ENCODE assay signal across 15 cellular contexts in the genomic region with DNA sequence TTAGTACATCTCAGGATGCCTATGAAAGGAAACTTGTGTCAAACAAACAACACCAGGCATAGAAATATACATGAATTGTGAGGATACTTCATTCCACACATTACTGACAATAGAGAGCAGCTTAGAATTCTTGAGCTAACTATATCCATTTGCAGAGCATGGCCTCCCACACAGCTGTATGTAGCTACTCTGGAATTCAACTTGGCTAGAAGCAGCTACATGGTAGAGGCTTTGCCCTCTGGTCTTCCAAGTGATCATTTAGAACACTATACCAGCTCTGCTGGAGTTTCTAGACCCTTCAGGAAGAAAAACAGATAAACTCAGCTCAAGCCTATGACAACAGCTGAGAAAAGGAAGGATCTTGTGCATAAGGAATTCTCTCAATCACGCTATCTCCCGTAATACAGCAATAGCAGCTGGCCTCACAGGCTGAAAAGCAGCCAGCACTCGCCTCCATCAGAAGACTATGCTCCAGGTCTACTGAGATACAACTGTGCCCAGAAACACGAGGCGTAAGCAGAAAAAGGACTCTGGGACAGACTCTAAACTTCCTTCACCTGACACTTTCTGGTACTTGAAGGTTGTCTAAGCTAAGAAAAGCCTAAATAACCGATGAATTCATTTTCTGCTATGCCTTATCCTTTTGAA. TPM values are rescaled to one million over a fixed set of nuclear protein-coding genes. Genes with fewer than 3 reads are reported as not detected.
DNase-seq lines count a peak whose midpoint lies in the region; ATAC-seq and TF ChIP-seq lines count a peak whose summit lies in the region.
"Had no signal": no experiment of that assay in that cellular context is flagged by ENCODE, and none has a peak within 500 bp of the region (broad histone marks: within the 10 kb centered on the region; RNA-seq: fewer than 3 reads in every experiment).

No MANE protein-coding gene starts in this region.

- TF ChIP-seq CTCF in suprapubic skin (IDR thresholded peaks at IDR 0.05): no peak

- no peaks in the 10 kb centered on the region for H3K9me3 Mint-ChIP-seq in IgD-negative memory B cell
- H3K9me3 Mint-ChIP-seq: activated CD4-positive, alpha-beta T cell treated with anti-CD3 and anti-CD28 coated beads, Interleukin-2, amount 10 ng/mL, durations not matched to agents 24 days and 14 days had no signal

- no peaks in the 10 kb centered on the region for H3K9me3 ChIP-seq in suprapubic skin

- WGBS in suprapubic skin: 86% methylated on average over 6 of the region's 6 CpGs

- DNase-seq in caudate nucleus (lab: John Stamatoyannopoulos, UW) (peak in 2 of 61 donors; percentile 21 to 36), kidney glomerular epithelial cell (lab: John Stamatoyannopoulos, UW) (peak; percentile 26), superior temporal gyrus (ENCODE audit: extremely low spot score) (peak; percentile 70), suprapubic skin (ENCODE audit: low spot score in 2 of 2) (no peak), NCI-H2171 (lab: John Stamatoyannopoulos, UW) (no peak)
- DNase-seq: activated CD4-positive, alpha-beta T cell treated with anti-CD3 and anti-CD28 coated beads, Interleukin-2, amount 10 ng/mL, durations not matched to agents 24 days and 14 days; COR-L47; mesendoderm; NCI-H1092; stimulated activated CD4-positive, alpha-beta T cell treated with anti-CD3 and anti-CD28 coated beads, Interleukin-2, amount 100 ng/mL, for 24 hours had no signal

- no peaks in the 10 kb centered on the region for H3K27me3 ChIP-seq in suprapubic skin

- H3K36me3 ChIP-seq in suprapubic skin: peaks cover 15% of the 10 kb centered on the region

- peak overlapping the region in 2 of 3 donors; percentile 1 to 65 for H3K27ac Mint-ChIP-seq in IgD-negative memory B cell
- H3K27ac Mint-ChIP-seq: activated CD4-positive, alpha-beta T cell treated with anti-CD3 and anti-CD28 coated beads, Interleukin-2, amount 10 ng/mL, durations not matched to agents 24 days and 14 days had no signal

- H3K4me3 Mint-ChIP-seq in IgD-negative memory B cell: no peak overlapping the region
- H3K4me3 Mint-ChIP-seq: activated CD4-positive, alpha-beta T cell treated with anti-CD3 and anti-CD28 coated beads, Interleukin-2, amount 10 ng/mL, durations not matched to agents 24 days and 14 days had no signal

- H3K4me1 ChIP-seq in suprapubic skin: no peaks in the 10 kb centered on the region

- TF ChIP-seq EP300 in suprapubic skin (IDR thresholded peaks at IDR 0.05): no peak

- H3K36me3 Mint-ChIP-seq in IgD-negative memory B cell: peaks cover 6% of the 10 kb centered on the region

- TF ChIP-seq POLR2A in suprapubic skin (IDR thresholded peaks at IDR 0.05): no peak

- no peak for ATAC-seq in HG02840 (IDR thresholded peaks at IDR 0.05; ENCODE audit: low FRiP score, unreplicated experiment)
- ATAC-seq: Panc1 had no signal

- no peak overlapping the region for H3K4me3 ChIP-seq in suprapubic skin

- no peaks in the 10 kb centered on the region for H3K27me3 Mint-ChIP-seq in IgD-negative memory B cell
- H3K27me3 Mint-ChIP-seq: activated CD4-positive, alpha-beta T cell treated with anti-CD3 and anti-CD28 coated beads, Interleukin-2, amount 10 ng/mL, durations not matched to agents 24 days and 14 days had no signal

- peaks cover 4 to 10% (median 7%) of the 10 kb centered on the region in 3 donors for H3K4me1 Mint-ChIP-seq in IgD-negative memory B cell

- H3K27ac ChIP-seq in caudate nucleus (ENCODE audit: low read depth, low read length) (peak overlapping the region; percentile 75), suprapubic skin (no peak overlapping the region)

RNA-seq across cellular contexts. Expression of a gene that starts 50.6 kb away (rescaled TPM):
- not detected for polyA plus RNA-seq in IgD-negative memory B cell
- 10 to 100 TPM in 1 of 4 donors, 1 to 10 TPM in 2, not detected in 1; 1.2 to 11.6 (median 2.9) TPM for total RNA-seq in suprapubic skin
- total RNA-seq: activated CD4-positive, alpha-beta T cell treated with anti-CD3 and anti-CD28 coated beads, Interleukin-2, amount 10 ng/mL, durations not matched to agents 24 days and 14 days; epithelial cell of proximal tubule had no signal

RNA-seq across cellular contexts. Expression of a gene that starts 58.3 kb away (rescaled TPM):
- polyA plus RNA-seq in IgD-negative memory B cell: not detected
- 10 to 100 TPM in 1 of 4 donors, 1 to 10 TPM in 1, not detected in 2; 2.6 to 36.5 TPM for total RNA-seq in suprapubic skin
- total RNA-seq: activated CD4-positive, alpha-beta T cell treated with anti-CD3 and anti-CD28 coated beads, Interleukin-2, amount 10 ng/mL, durations not matched to agents 24 days and 14 days; epithelial cell of proximal tubule; T-helper 1 cell treated with Interleukin-12 subunit alpha and Interleukin-12 subunit beta and Interleukin-4 antibody, amounts not matched to agents 30 ng/mL and 1 ng/mL, for 36 hours had no signal

Comparison
In these comparisons a context has a peak if more than half of its experiments do, and no peak if none do; other contexts are left out.
1. DNase-seq: peak in kidney glomerular epithelial cell (single experiment) and superior temporal gyrus (single experiment); none in suprapubic skin (0 of 2) and NCI-H2171 (single experiment).